In the genomic region with DNA sequence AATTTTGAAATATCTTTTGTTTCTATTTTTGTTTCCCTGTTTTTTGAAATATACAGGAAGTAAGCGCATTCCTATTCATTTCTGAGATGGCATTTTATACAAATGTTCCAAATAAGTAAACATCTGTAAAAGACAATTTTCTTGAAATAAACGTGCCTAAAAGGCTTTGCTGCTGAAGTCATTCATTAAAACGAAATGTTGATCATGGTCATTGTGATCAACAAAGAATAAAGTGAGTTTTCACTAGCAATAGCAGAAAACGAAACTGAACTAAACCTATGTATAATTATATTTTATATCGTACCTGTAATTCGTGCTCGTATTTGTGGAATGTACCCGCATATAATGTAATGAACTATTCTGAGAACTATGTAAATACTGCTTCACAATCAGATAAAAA, we compare ENCODE assay signal across 11 cellular contexts.
DNase-seq lines count a peak whose midpoint lies in the region; ATAC-seq and TF ChIP-seq lines count a peak whose summit lies in the region.
"Had no signal": no experiment of that assay in that cellular context is flagged by ENCODE, and none has a peak within 500 bp of the region (broad histone marks: within the 10 kb centered on the region; RNA-seq: fewer than 3 reads in every experiment).

No MANE protein-coding gene starts in this region.

- ATAC-seq in PC-3 (no peak), HG02973 (IDR thresholded peaks at IDR 0.05; ENCODE audit: unreplicated experiment) (no peak)
- ATAC-seq in activated T-helper 17 cell treated with anti-CD3 and anti-CD28 coated beads, Interleukin-2, amount 50 U/mL, for 72 hours (replicated peaks) = no peak

- H3K9ac ChIP-seq in PC-3 (ENCODE audit: low read length) = peak overlapping the region; percentile 50

- DNase-seq in PC-3 = no peak
- peak; percentile 10 for DNase-seq in fibroblast of gingiva (ENCODE audit: low read depth)
- no peak for DNase-seq in osteocyte (ENCODE audit: extremely low spot score, unreplicated experiment)
- no peak for DNase-seq in dermis blood vessel endothelial cell
- DNase-seq in epidermal melanocyte (ENCODE audit: insufficient read length, low spot score) = no peak
- DNase-seq: effector memory CD4-positive, alpha-beta T cell; KBM-7; NCI-H2081 treated with DMSO at 0.1 percent for 48 hours had no signal

- no peaks in the 10 kb centered on the region for H4K20me1 ChIP-seq in PC-3 (ENCODE audit: low read length)

- no TSS peak for BruUV-seq in PC-3 (replicated peaks; lab: Mats Ljungman, UMichigan)

- CTCF ChIA-PET in PC-3 (lab: Charles Lee) = no interaction called here

- TF ChIP-seq CTCF in PC-3 (conservative IDR thresholded peaks at IDR 0.05; ENCODE audit: low read depth, low read length) = no peak
- no peak for TF ChIP-seq CTCF in osteocyte (IDR thresholded peaks at IDR 0.05)

- peaks cover 24% of the 10 kb centered on the region for H3K4me1 ChIP-seq in ACC112 (ENCODE audit: control insufficient read depth, insufficient read depth, low read length, unreplicated experiment)
- peaks cover 49% of the 10 kb centered on the region for H3K4me1 ChIP-seq in PC-3 (ENCODE audit: insufficient read depth, low read length)

- no peaks in the 10 kb centered on the region for H3K9me2 ChIP-seq in PC-3 (replicated peaks; ENCODE audit: low read length)

- peak overlapping the region; percentile 95 for H3K4me2 ChIP-seq in PC-3 (ENCODE audit: low read length)

- H3K4me1 Mint-ChIP-seq in osteocyte (ENCODE audit: unreplicated experiment) = peaks cover 30% of the 10 kb centered on the region
- no peaks in the 10 kb centered on the region for H3K4me1 Mint-ChIP-seq in activated T-helper 17 cell treated with anti-CD3 and anti-CD28 coated beads, Interleukin-2, amount 50 U/mL, for 72 hours

- H3K9me3 ChIP-seq in PC-3 (ENCODE audit: low read length) = no peaks in the 10 kb centered on the region

- peak overlapping the region; percentile 59 for H3K4me3 ChIP-seq in ACC112 (ENCODE audit: low read depth, low read length)
- H3K4me3 ChIP-seq in PC-3 (ENCODE audit: low read length) = peak overlapping the region; percentile 73

- intact Hi-C loops in PC-3 (cut with micrococcal nuclease) = no loop called here

- H3K36me3 ChIP-seq in ACC112 (ENCODE audit: insufficient read depth, low read length) (no peaks in the 10 kb centered on the region), PC-3 (ENCODE audit: low read depth, low read length) (no peaks in the 10 kb centered on the region)

- peaks cover 8% of the 10 kb centered on the region for H3K9me3 Mint-ChIP-seq in osteocyte (ENCODE audit: unreplicated experiment)
- H3K9me3 Mint-ChIP-seq in activated T-helper 17 cell treated with anti-CD3 and anti-CD28 coated beads, Interleukin-2, amount 50 U/mL, for 72 hours = peaks cover 4% of the 10 kb centered on the region

- no peaks in the 10 kb centered on the region for H3K27me3 ChIP-seq in ACC112 (ENCODE audit: insufficient read depth, low read length)
- H3K27me3 ChIP-seq in PC-3 (ENCODE audit: low read length) = no peaks in the 10 kb centered on the region

- H3K27me3 Mint-ChIP-seq in osteocyte (ENCODE audit: unreplicated experiment) = no peaks in the 10 kb centered on the region
- H3K27me3 Mint-ChIP-seq in activated T-helper 17 cell treated with anti-CD3 and anti-CD28 coated beads, Interleukin-2, amount 50 U/mL, for 72 hours = peaks cover 8% of the 10 kb centered on the region

- H3K36me3 Mint-ChIP-seq in osteocyte (ENCODE audit: unreplicated experiment) = peaks cover 8% of the 10 kb centered on the region
- no peaks in the 10 kb centered on the region for H3K36me3 Mint-ChIP-seq in activated T-helper 17 cell treated with anti-CD3 and anti-CD28 coated beads, Interleukin-2, amount 50 U/mL, for 72 hours (ENCODE audit: low read depth)

- peak overlapping the region; percentile 32 for H3K4me3 Mint-ChIP-seq in osteocyte (ENCODE audit: unreplicated experiment)
- no peak overlapping the region for H3K4me3 Mint-ChIP-seq in activated T-helper 17 cell treated with anti-CD3 and anti-CD28 coated beads, Interleukin-2, amount 50 U/mL, for 72 hours

- H3K27ac Mint-ChIP-seq in osteocyte (ENCODE audit: unreplicated experiment) = peak overlapping the region; percentile 63
- H3K27ac Mint-ChIP-seq in activated T-helper 17 cell treated with anti-CD3 and anti-CD28 coated beads, Interleukin-2, amount 50 U/mL, for 72 hours = no peak overlapping the region

- peak overlapping the region; percentile 53 for H2AFZ ChIP-seq in ACC112 (ENCODE audit: low read length, unreplicated experiment)
- H2AFZ ChIP-seq in PC-3 (ENCODE audit: low read length) = peak overlapping the region; percentile 47

- H3F3A ChIP-seq in PC-3 (ENCODE audit: low read length, unreplicated experiment) = no peaks in the 10 kb centered on the region

- H3K79me2 ChIP-seq in ACC112 (ENCODE audit: control insufficient read depth, insufficient read depth, low read length, unreplicated experiment) (no peaks in the 10 kb centered on the region), PC-3 (ENCODE audit: low read length) (no peaks in the 10 kb centered on the region)

- POLR2A ChIA-PET in PC-3 (lab: Charles Lee; ENCODE audit: unreplicated experiment) = interaction anchor here (0.7 kb wide), 1 partner anchor 20 kb away, joined by 3 read pairs; no protein-coding TSS in a partner anchor

- H3K27ac ChIP-seq in ACC112 (ENCODE audit: low read depth, low read length) (0 out of 2 replicates have a peak overlapping the region, but pooled peaks have one; percentile 7), PC-3 (ENCODE audit: low read length) (no peak overlapping the region)
